ENCODE assay signal across 8 cellular contexts in the genomic region with DNA sequence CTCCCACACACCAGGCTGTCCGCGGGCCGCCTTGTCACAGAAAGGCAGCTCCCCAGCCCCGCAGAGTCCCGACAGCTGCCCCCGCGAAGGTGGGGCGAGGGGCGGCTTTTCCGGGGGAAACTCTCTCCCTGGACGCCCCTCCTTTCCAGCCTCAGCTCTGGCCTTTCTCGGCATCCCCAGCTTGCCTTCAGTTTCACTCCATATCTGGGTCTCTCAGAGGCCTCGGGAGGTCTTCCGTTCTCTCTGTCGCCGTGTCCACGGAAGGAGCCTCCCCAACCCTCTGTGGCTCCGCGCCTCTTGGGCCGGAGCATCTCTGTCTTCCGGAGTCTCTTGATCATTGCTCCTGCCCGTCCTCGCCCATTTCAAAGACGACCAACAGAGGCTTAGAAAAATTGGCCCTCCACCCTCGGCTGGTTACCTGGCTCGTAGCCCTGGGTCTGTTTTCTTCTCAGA. TPM values are rescaled to one million over a fixed set of nuclear protein-coding genes. Genes with fewer than 3 reads are reported as not detected.
A peak's percentile ranks its signal among the peaks of the same experiment; 100 is the strongest.
DNase-seq lines count a peak whose midpoint lies in the region; ATAC-seq and TF ChIP-seq lines count a peak whose summit lies in the region.

No MANE protein-coding gene starts in this region.

- H3K36me3 ChIP-seq in smooth muscle cell (ENCODE audit: low read depth): no peaks in the 10 kb centered on the region

- TF ChIP-seq CTCF in smooth muscle cell (IDR thresholded peaks at IDR 0.05; ENCODE audit: borderline replicate concordance, insufficient read depth, poor library complexity, severe bottlenecking): no peak

- ATAC-seq in GM19438 (IDR thresholded peaks at IDR 0.05; ENCODE audit: low read depth, unreplicated experiment) (peak; percentile 27), GM19455 (IDR thresholded peaks at IDR 0.05; ENCODE audit: unreplicated experiment) (no peak)

- DNase-seq in fibroblast of peridontal ligament (ENCODE audit: extremely low read depth) (peak; percentile 5), smooth muscle cell (lab: John Stamatoyannopoulos, UW; ENCODE audit: unreplicated experiment) (no peak), GF-D8 (lab: John Stamatoyannopoulos, UW) (no peak), G401 (ENCODE audit: low spot score) (no peak), T1000 (lab: John Stamatoyannopoulos, UW) (no peak)

- peak overlapping the region in 2 of 3 donors; percentile 76 to 89 for H3K27ac Mint-ChIP-seq in IgD-negative memory B cell

- peak overlapping the region; percentile 82 for H3K4me2 ChIP-seq in smooth muscle cell

- in situ Hi-C loops in G401 (cut with HindIII; ENCODE audit: low sequenced_read_pairs): no loop called here

- peaks cover 7 to 15% (median 14%) of the 10 kb centered on the region in 3 donors for H3K4me1 Mint-ChIP-seq in IgD-negative memory B cell

- no peaks in the 10 kb centered on the region for H4K20me1 ChIP-seq in smooth muscle cell (ENCODE audit: low read depth)

- peak overlapping the region; percentile 71 for H2AFZ ChIP-seq in smooth muscle cell (ENCODE audit: low read depth)

- peak overlapping the region; percentile 78 for H3K27ac ChIP-seq in smooth muscle cell (ENCODE audit: low read depth)

- H3F3A ChIP-seq in smooth muscle cell (ENCODE audit: low read depth): peaks cover 24% of the 10 kb centered on the region

- H3K79me2 ChIP-seq in smooth muscle cell (ENCODE audit: low read depth): no peaks in the 10 kb centered on the region

- H3K9ac ChIP-seq in smooth muscle cell (ENCODE audit: low read depth): peak overlapping the region; percentile 56

- H3K27me3 ChIP-seq in smooth muscle cell (ENCODE audit: low read depth): peaks cover 33% of the 10 kb centered on the region

- peaks cover 35% of the 10 kb centered on the region for H3K4me1 ChIP-seq in smooth muscle cell (ENCODE audit: low read depth)

- peaks cover 4% of the 10 kb centered on the region for H3K36me3 Mint-ChIP-seq in IgD-negative memory B cell

- H3K4me3 ChIP-seq in smooth muscle cell: peak overlapping the region; percentile 45

- 5% methylated on average over 26 of the region's 26 CpGs for WGBS in smooth muscle cell (ENCODE audit: low lambda C conversion rate)

- H3K9me3 ChIP-seq in smooth muscle cell (replicated peaks; ENCODE audit: low read depth): no peaks in the 10 kb centered on the region

- H3K4me3 Mint-ChIP-seq in IgD-negative memory B cell: peak overlapping the region; percentile 82 to 95 (median 91)

- peaks cover 60% of the 10 kb centered on the region for H3K27me3 Mint-ChIP-seq in IgD-negative memory B cell

- peaks cover 0 to 15% (median 0%) of the 10 kb centered on the region in 3 donors for H3K9me3 Mint-ChIP-seq in IgD-negative memory B cell

RNA-seq across cellular contexts. Expression of gene MSX1, which starts 6.1 kb away (rescaled TPM):
- polyA plus RNA-seq in IgD-negative memory B cell: 0.18 TPM
- total RNA-seq in smooth muscle cell: 13.4 and 15.5 TPM in 2 replicates
- polyA plus RNA-seq in smooth muscle cell: 27.5 and 34.1 TPM in 2 replicates
- total RNA-seq in G401 (2014; rRNA removed; shearing (Covaris generic)): 210 and 226 TPM in 2 replicates

Comparison
In these comparisons a context has a peak if more than half of its experiments do, and no peak if none do; other contexts are left out.
1. RNA of gene MSX1, which starts 6.1 kb away (total RNA-seq): 210 to 226 TPM in G401; 13.4 to 15.5 TPM in smooth muscle cell; every median in the first group is over 10 times any median in the second.